ENCODE assay signal across 8 cellular contexts in the genomic region with DNA sequence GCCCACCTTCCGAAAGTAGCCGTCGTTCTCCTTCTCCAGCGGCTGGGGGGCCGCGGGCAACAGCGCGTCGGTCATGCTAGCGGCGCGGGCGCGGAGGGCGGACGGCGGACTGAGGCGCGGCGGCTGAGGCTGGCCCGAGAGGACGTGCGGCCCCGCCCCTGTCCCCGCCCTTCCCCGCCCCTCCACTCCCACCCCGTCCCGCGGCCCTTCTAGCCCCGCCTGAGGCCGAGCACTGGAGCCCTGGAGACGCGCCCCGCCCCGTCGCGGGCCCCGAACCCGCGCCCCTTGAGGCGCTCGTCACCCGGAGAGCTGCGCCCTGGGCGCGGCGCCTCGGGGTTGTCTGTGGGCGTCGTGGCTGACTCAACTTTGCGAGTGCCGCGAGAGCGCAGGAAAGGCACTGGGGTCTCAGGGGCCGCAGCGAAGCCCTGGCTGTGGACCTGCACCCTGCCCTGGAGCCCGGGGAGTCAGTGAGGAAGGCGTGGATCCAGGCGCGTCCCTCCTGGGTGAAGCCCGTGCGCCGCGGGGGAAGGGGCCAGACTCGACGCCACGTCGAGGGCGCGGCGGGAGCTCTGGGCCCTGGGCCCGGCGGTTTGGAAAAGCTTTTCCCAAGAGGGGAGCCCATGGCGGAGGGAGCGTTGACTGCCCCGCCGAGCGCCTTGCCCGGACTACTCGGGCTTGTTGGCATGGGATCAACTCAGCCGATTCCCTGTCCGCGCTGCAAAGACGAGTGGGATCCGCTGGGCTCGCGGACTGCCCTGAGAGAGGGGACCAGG. TPM values are rescaled to one million over a fixed set of nuclear protein-coding genes. Genes with fewer than 3 reads are reported as not detected.
DNase-seq lines count a peak whose midpoint lies in the region; ATAC-seq and TF ChIP-seq lines count a peak whose summit lies in the region.

A gene (minus strand): TSS at position 111 of the 773 bp plus-strand sequence. CDS start 36 bp downstream, at position 75.

- no peak within 1 kb of the TSS for H2BK5ac ChIP-seq in IMR-90 (ENCODE audit: low read depth, low read length, poor library complexity, severe bottlenecking)

- H3K4me1 Mint-ChIP-seq in CD8-positive, alpha-beta T cell (ENCODE audit: low read depth), result peaks cover 7% of the 10 kb centered on the region

- H3K4ac ChIP-seq in IMR-90 (ENCODE audit: low read depth, low read length), result peak within 1 kb of the TSS; percentile 79

- peaks cover 3% of the 10 kb centered on the region for H3K4me1 ChIP-seq in CD8-positive, alpha-beta T cell (ENCODE audit: insufficient read depth, low read length)
- H3K4me1 ChIP-seq in IMR-90 (ENCODE audit: control insufficient read depth, insufficient read depth, low read length) (no peaks in the 10 kb centered on the region), SJSA1 (replicated peaks) (peaks cover 22% of the 10 kb centered on the region), rectal smooth muscle tissue (ENCODE audit: control insufficient read depth, insufficient read depth, low read length) (no peaks in the 10 kb centered on the region)

- BruUV-seq in IMR-90 (replicated peaks; lab: Mats Ljungman, UMichigan), result no TSS peak

- H3K27me3 ChIP-seq in CD8-positive, alpha-beta T cell (ENCODE audit: insufficient read depth, low read length), result peaks cover 6% of the 10 kb centered on the region
- peaks cover 5% of the 10 kb centered on the region; the same call in 1 of the 2 replicates for H3K27me3 ChIP-seq in IMR-90 (ENCODE audit: control insufficient read depth, insufficient read depth, low read length)
- H3K27me3 ChIP-seq in SJSA1 (replicated peaks), result no peaks in the 10 kb centered on the region
- H3K27me3 ChIP-seq in rectal smooth muscle tissue (ENCODE audit: control insufficient read depth, insufficient read depth, low read length), result no peaks in the 10 kb centered on the region

- H3K9me3 ChIP-seq in CD8-positive, alpha-beta T cell (ENCODE audit: low read length), result no peaks in the 10 kb centered on the region
- H3K9me3 ChIP-seq in IMR-90 (ENCODE audit: control insufficient read depth, insufficient read depth, low read length) (no peaks in the 10 kb centered on the region), SJSA1 (replicated peaks) (no peaks in the 10 kb centered on the region)

- peak within 1 kb of the TSS; percentile 74 for H3K4me3 Mint-ChIP-seq in CD8-positive, alpha-beta T cell

- H3K79me1 ChIP-seq in IMR-90 (ENCODE audit: low read depth in 1 of 2, low read length in 2 of 2), result peaks cover 0 to 6% of the 10 kb centered on the region in 2 experiments; a peak in 1 of 4 replicates

- dilution Hi-C loops in IMR-90 (cut with HindIII; ENCODE audit: low sequenced_read_pairs, unreplicated experiment), result no loop called here

- peak within 1 kb of the TSS; percentile 75 for H4K91ac ChIP-seq in IMR-90 (ENCODE audit: insufficient read depth, low read depth, low read length)

- peak within 1 kb of the TSS; percentile 62 to 83; a peak in 2 of 4 replicates for H4K8ac ChIP-seq in IMR-90 (ENCODE audit: low read depth in 2 of 2, low read length in 2 of 2)

- no peaks in the 10 kb centered on the region for H3K36me3 ChIP-seq in CD8-positive, alpha-beta T cell (ENCODE audit: insufficient read depth, low read length)
- H3K36me3 ChIP-seq in IMR-90 (ENCODE audit: control insufficient read depth, insufficient read depth, low read length), result no peaks in the 10 kb centered on the region
- H3K36me3 ChIP-seq in SJSA1, result 0 out of 2 replicates have a peak, but pooled peaks cover under 1% of the 10 kb centered on the region
- no peaks in the 10 kb centered on the region for H3K36me3 ChIP-seq in rectal smooth muscle tissue (ENCODE audit: control insufficient read depth, insufficient read depth, low read length)

- no peak within 1 kb of the TSS for H4K5ac ChIP-seq in IMR-90 (ENCODE audit: low read depth, low read length)

- H3K9me3 Mint-ChIP-seq in CD8-positive, alpha-beta T cell, result no peaks in the 10 kb centered on the region
- H3K9me3 Mint-ChIP-seq in activated naive CD4-positive, alpha-beta T cell treated with anti-CD3 and anti-CD28 coated beads, Interleukin-2, amount 50 U/mL, for 72 hours, result no peaks in the 10 kb centered on the region

- peak within 1 kb of the TSS; percentile 71 for H2AK9ac ChIP-seq in IMR-90 (replicated peaks; ENCODE audit: low read depth, low read length, poor library complexity)

- peak within 1 kb of the TSS; percentile 33; the same call in 1 of the 2 replicates for H3K9ac ChIP-seq in IMR-90 (ENCODE audit: low read depth, low read length)
- H3K9ac ChIP-seq in rectal smooth muscle tissue (ENCODE audit: low read length), result no peak within 1 kb of the TSS

- peak within 1 kb of the TSS; percentile 66 for H3K23ac ChIP-seq in IMR-90 (ENCODE audit: low read depth, low read length)

- no peak within 1 kb of the TSS for H3K56ac ChIP-seq in IMR-90 (ENCODE audit: extremely low read depth, insufficient read depth, low read length)

- H3K27me3 Mint-ChIP-seq in CD8-positive, alpha-beta T cell (ENCODE audit: low read depth), result peaks cover 22% of the 10 kb centered on the region

- peak; percentile 78 for ATAC-seq in CD8-positive, alpha-beta T cell
- ATAC-seq in IMR-90 (ENCODE audit: low read depth) (peak; percentile 97), left cardiac atrium (peak; percentile 92 to 97)
- peak; percentile 76 to 95 for ATAC-seq in activated naive CD4-positive, alpha-beta T cell treated with anti-CD3 and anti-CD28 coated beads, Interleukin-2, amount 50 U/mL, for 72 hours

- no peak for TF ChIP-seq CTCF in CD8-positive, alpha-beta T cell (IDR thresholded peaks at IDR 0.05)
- no peak for TF ChIP-seq CTCF in GM20000 (IDR thresholded peaks at IDR 0.05; ENCODE audit: extremely low read depth, missing control alignments)
- no peak for TF ChIP-seq CTCF in IMR-90 (conservative IDR thresholded peaks at IDR 0.05; ENCODE audit: low read depth, low read length)

- no peak within 1 kb of the TSS for H3K14ac ChIP-seq in IMR-90 (replicated peaks; ENCODE audit: low read depth, low read length)

- DNase-seq in CD8-positive, alpha-beta T cell, result peak in 5 of 7 experiments; percentile 3 to 42 (median 30)
- DNase-seq in GM20000 (ENCODE audit: low spot score) (peak; percentile 97), IMR-90 (peak; percentile 45), SJSA1 (ENCODE audit: low read depth in 1 of 2, low spot score in 2 of 2) (peak; percentile 64 to 75), left cardiac atrium (peak; percentile 71), NK-92 (lab: John Stamatoyannopoulos, UW; ENCODE audit: unreplicated experiment) (no peak)
- peak in 1 of 2 donors; percentile 72 for DNase-seq in activated naive CD4-positive, alpha-beta T cell treated with anti-CD3 and anti-CD28 coated beads, Interleukin-2, amount 50 U/mL, for 72 hours (ENCODE audit: low spot score in 2 of 2)

- H3K27ac ChIP-seq in CD8-positive, alpha-beta T cell (ENCODE audit: low read depth, low read length), result no peak within 1 kb of the TSS
- H3K27ac ChIP-seq in IMR-90 (ENCODE audit: insufficient read depth, low read length) (no peak within 1 kb of the TSS), SJSA1 (peak within 1 kb of the TSS; percentile 32; the same call in 1 of the 2 replicates), rectal smooth muscle tissue (ENCODE audit: low read depth, low read length) (no peak within 1 kb of the TSS)

- POLR2A ChIA-PET in CD8-positive, alpha-beta T cell (lab: Charles Lee), result no interaction called here
- POLR2A ChIA-PET in IMR-90 (lab: Charles Lee; ENCODE audit: unreplicated experiment), result no interaction called here

- no peak within 1 kb of the TSS for H3K27ac Mint-ChIP-seq in CD8-positive, alpha-beta T cell
- no peak within 1 kb of the TSS for H3K27ac Mint-ChIP-seq in activated naive CD4-positive, alpha-beta T cell treated with anti-CD3 and anti-CD28 coated beads, Interleukin-2, amount 50 U/mL, for 72 hours

- WGBS in IMR-90 (ENCODE audit: extremely low coverage in 2 of 2, insufficient read length in 1 of 2), 2 experiments, result 10% methylated on average over 16 of the region's 87 CpGs; no CpG with 5 or more reads in 1 of the 2 experiments

- no peak for TF ChIP-seq POLR2A in IMR-90 (IDR thresholded peaks at IDR 0.05; ENCODE audit: low read depth, low read length)

- H3K36me3 Mint-ChIP-seq in CD8-positive, alpha-beta T cell, result no peaks in the 10 kb centered on the region
- H3K36me3 Mint-ChIP-seq in activated naive CD4-positive, alpha-beta T cell treated with anti-CD3 and anti-CD28 coated beads, Interleukin-2, amount 50 U/mL, for 72 hours, result no peaks in the 10 kb centered on the region

- CTCF ChIA-PET in CD8-positive, alpha-beta T cell (lab: Charles Lee), result no interaction called here
- CTCF ChIA-PET in IMR-90 (lab: Yijun Ruan, JAX), result no interaction called here

- peak within 1 kb of the TSS; percentile 40; the same call in 1 of the 2 replicates for H2BK120ac ChIP-seq in IMR-90 (ENCODE audit: low read depth, low read length)

- H2BK15ac ChIP-seq in IMR-90 (ENCODE audit: low read depth, low read length), result peak within 1 kb of the TSS; percentile 70; the same call in 1 of the 3 replicates

- H2AK5ac ChIP-seq in IMR-90 (ENCODE audit: low read depth, low read length), result peak within 1 kb of the TSS; percentile 50; the same call in 1 of the 2 replicates

- no peak within 1 kb of the TSS; the same call in 1 of the 2 replicates for H3K18ac ChIP-seq in IMR-90 (ENCODE audit: low read depth, low read length)

- no peaks in the 10 kb centered on the region for H3K9me1 ChIP-seq in IMR-90 (ENCODE audit: insufficient read depth, low read length)

- peaks cover 4% of the 10 kb centered on the region; the same call in 1 of the 2 replicates for H4K20me1 ChIP-seq in IMR-90 (ENCODE audit: insufficient read depth, low read length)

- no peak within 1 kb of the TSS for H3K4me3 ChIP-seq in CD8-positive, alpha-beta T cell (ENCODE audit: low read depth, low read length)
- peak within 1 kb of the TSS; percentile 48 for H3K4me3 ChIP-seq in IMR-90 (ENCODE audit: insufficient read depth, low read depth, low read length)
- peak within 1 kb of the TSS; percentile 49 for H3K4me3 ChIP-seq in SJSA1
- peak within 1 kb of the TSS; percentile 65 for H3K4me3 ChIP-seq in rectal smooth muscle tissue (ENCODE audit: low read length)

- peak within 1 kb of the TSS; percentile 94 for H2AFZ ChIP-seq in IMR-90 (replicated peaks; ENCODE audit: low read length, poor library complexity)

- H2BK20ac ChIP-seq in IMR-90 (ENCODE audit: low read depth, low read length), result no peak within 1 kb of the TSS

- in situ Hi-C loops in IMR-90 (cut with MboI; ENCODE audit: low sequenced_read_pairs), result no loop called here

- intact Hi-C loops in CD8-positive, alpha-beta T cell (cut with DNase I, micrococcal nuclease), result loop anchor here in 1 of 2 experiments (1.0 kb wide), 1 partner anchor 16 kb away; a partner anchor contains a TSS
- intact Hi-C loops in IMR-90 (cut with micrococcal nuclease), result no loop called here
- intact Hi-C loops in left cardiac atrium (cut with DNase I), result no loop called here

- peak within 1 kb of the TSS; percentile 89 for H3K4me2 ChIP-seq in IMR-90 (ENCODE audit: low read depth, low read length)

- TF ChIP-seq RAD21 in IMR-90 (IDR thresholded peaks at IDR 0.05; ENCODE audit: low read length), result no peak

RNA-seq across cellular contexts. Expression of the gene that starts here (rescaled TPM):
- under 1 TPM in 1 of 2 experiments, not detected in 1; 0.61 TPM for total RNA-seq in CD8-positive, alpha-beta T cell
- 2.2 and 2.3 TPM in 2 replicates for total RNA-seq in IMR-90 (2012; rRNA removed)
- polyA plus RNA-seq in IMR-90 (2012; rRNA removed), result 3.1 and 4.0 TPM in 2 replicates
- 2.3 and 2.6 TPM in 2 replicates for polyA plus RNA-seq in IMR-90 (2012; cell fraction: cytosol; rRNA removed)
- 2.0 and 5.9 TPM in 2 replicates for polyA plus RNA-seq in IMR-90 (2012; cell fraction: nucleus; rRNA removed; ENCODE audit: low replicate concordance)
- 42.1 and 49.2 TPM in 2 replicates for total RNA-seq in SJSA1 (2014; rRNA removed; shearing (Covaris generic))
- 1 to 10 TPM; 2.0 to 4.7 TPM for total RNA-seq in activated naive CD4-positive, alpha-beta T cell treated with anti-CD3 and anti-CD28 coated beads, Interleukin-2, amount 50 U/mL, for 72 hours
- total RNA-seq in left cardiac atrium, result 1 to 10 TPM; 1.8 to 3.2 TPM

Comparison
In these comparisons a context has a peak if more than half of its experiments do, and no peak if none do; other contexts are left out.
1. Peak in DNase-seq and ATAC-seq in CD8-positive, alpha-beta T cell; RNA of the gene not detected or under 1 TPM.